In the genomic region with DNA sequence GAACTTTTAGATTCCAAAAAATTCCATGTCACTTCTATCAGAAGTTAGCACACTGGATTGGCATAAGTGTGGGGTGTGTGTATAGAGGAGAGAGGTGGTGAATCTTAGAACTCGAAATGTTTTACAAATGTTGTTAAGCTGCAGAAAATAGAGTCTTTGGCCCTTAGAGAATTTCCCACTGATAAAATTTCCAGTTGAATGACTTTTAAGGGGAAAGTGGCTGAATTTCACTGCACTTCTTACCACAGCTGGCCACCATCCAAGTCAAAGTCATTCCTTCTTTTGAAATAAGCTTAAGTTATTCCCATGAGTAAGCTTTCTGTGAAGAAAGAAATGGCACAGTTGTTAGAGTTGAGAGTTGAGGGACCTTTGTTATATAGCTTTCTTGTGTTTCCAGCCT, we compare ENCODE assay signal across 8 cellular contexts. TPM values are rescaled to one million over a fixed set of nuclear protein-coding genes. Genes with fewer than 3 reads are reported as not detected.
DNase-seq lines count a peak whose midpoint lies in the region; ATAC-seq and TF ChIP-seq lines count a peak whose summit lies in the region.

No MANE protein-coding gene starts in this region.

- H3K4me1 ChIP-seq in right atrium auricular region, result peaks cover 0 to 65% of the 10 kb centered on the region in 2 donors
- H3K4me1 ChIP-seq in vagina, result peaks cover 67% of the 10 kb centered on the region

- H3K36me3 ChIP-seq in right atrium auricular region, result peaks cover 12% of the 10 kb centered on the region
- H3K36me3 ChIP-seq in vagina, result no peaks in the 10 kb centered on the region

- no peak overlapping the region for H3K4me3 ChIP-seq in right atrium auricular region
- peak overlapping the region; percentile 5 for H3K4me3 ChIP-seq in astrocyte of the cerebellum (ENCODE audit: low read depth, low read length)
- H3K4me3 ChIP-seq in vagina, result no peak overlapping the region

- in situ Hi-C loops in astrocyte of the cerebellum (cut with HindIII; ENCODE audit: low sequenced_read_pairs), result loop anchor here (5.0 kb wide), 1 partner anchor 44 kb away; no protein-coding TSS in a partner anchor

- CTCF ChIA-PET in GM10248 (lab: Yijun Ruan, JAX), result interaction anchor here (1.1 to 2.7 kb wide), 5 partner anchors 11 to 132 kb away, joined by 3 to 13 read pairs (median 4); no protein-coding TSS in a partner anchor

- H3K27ac ChIP-seq in right atrium auricular region (peak overlapping the region in 1 of 2 donors; percentile 26), vagina (peak overlapping the region; percentile 6)

- ATAC-seq in Right ventricle myocardium superior (ENCODE audit: poor library complexity) (peak; percentile 37), HG03439 (IDR thresholded peaks at IDR 0.05; ENCODE audit: unreplicated experiment) (no peak)

- no peak for TF ChIP-seq POLR2A in vagina (IDR thresholded peaks at IDR 0.05)

- H3K9me3 ChIP-seq in right atrium auricular region, result no peaks in the 10 kb centered on the region
- H3K9me3 ChIP-seq in vagina, result no peaks in the 10 kb centered on the region

- no peaks in the 10 kb centered on the region for H3K27me3 ChIP-seq in right atrium auricular region
- H3K27me3 ChIP-seq in vagina, result no peaks in the 10 kb centered on the region

- POLR2A ChIA-PET in GM10248 (lab: Yijun Ruan, JAX), result no interaction called here

- no peak for TF ChIP-seq CTCF in right atrium auricular region (IDR thresholded peaks at IDR 0.05)
- no peak for TF ChIP-seq CTCF in astrocyte of the cerebellum (IDR thresholded peaks at IDR 0.05; ENCODE audit: low read depth, low read length, missing control alignments)
- TF ChIP-seq CTCF in vagina (IDR thresholded peaks at IDR 0.05), result no peak
- TF ChIP-seq CTCF in GM10248 (IDR thresholded peaks at IDR 0.05; ENCODE audit: control extremely low read depth, extremely low read depth, low read depth, missing control alignments), result no peak

- intact Hi-C loops in Right ventricle myocardium superior (cut with DNase I) (no loop called here), vagina (cut with DNase I) (no loop called here)

- no peak for DNase-seq in Right ventricle myocardium superior
- DNase-seq in right atrium auricular region (ENCODE audit: low spot score), result no peak
- peak; percentile 93 for DNase-seq in astrocyte of the cerebellum (ENCODE audit: low read depth)
- peak; percentile 58 for DNase-seq in left kidney (ENCODE audit: low read depth, low spot score)
- DNase-seq in vagina (ENCODE audit: extremely low spot score in 2 of 2), result no peak
- DNase-seq in NCI-H1694 treated with DMSO at 0.1 percent for 48 hours (lab: John Stamatoyannopoulos, UW), result no peak
- no peak for DNase-seq in GM10248 (ENCODE audit: extremely low spot score)

RNA-seq across cellular contexts. Expression of a gene that starts 13.8 kb away (rescaled TPM):
- 194 TPM for total RNA-seq in Right ventricle myocardium superior
- total RNA-seq in right atrium auricular region, result 100 to 1,000 TPM; 173 to 216 TPM
- 74.6 TPM for total RNA-seq in vagina

Comparison
In these comparisons a context has a peak if more than half of its experiments do, and no peak if none do; other contexts are left out.
1. DNase-seq: peak in astrocyte of the cerebellum (single experiment) and left kidney (single experiment); none in Right ventricle myocardium superior (single experiment), right atrium auricular region (single experiment), vagina (0 of 2), NCI-H1694 treated with DMSO at 0.1 percent for 48 hours (single experiment) and GM10248 (single experiment).